Comparison of ENCODE assay signal across 8 cellular contexts in genomic region chr15:73988075-73988969, GRCh38. TPM values are rescaled to one million over a fixed set of nuclear protein-coding genes. Genes with fewer than 3 reads are reported as not detected.
DNase-seq lines count a peak whose midpoint lies in the region; ATAC-seq and TF ChIP-seq lines count a peak whose summit lies in the region.

No MANE protein-coding gene starts in this region.

- DNase-seq in left ventricle myocardium inferior, result no peak
- no peak for DNase-seq in Right ventricle myocardium superior
- peak; percentile 40 for DNase-seq in brain microvascular endothelial cell
- DNase-seq in mesenchymal stem cell, result no peak
- no peak for DNase-seq in uterus
- DNase-seq in NCI-H146 (lab: John Stamatoyannopoulos, UW), result no peak
- DNase-seq in SK-N-DZ (ENCODE audit: low spot score), result no peak

- peak overlapping the region; percentile 81 to 95 for H2BK12ac ChIP-seq in mesenchymal stem cell (ENCODE audit: low read length in 2 of 2)

- H2AFZ ChIP-seq in mesenchymal stem cell (ENCODE audit: low read depth, low read length), result no peak overlapping the region

- H3K36me3 ChIP-seq in left ventricle myocardium inferior (peaks cover 18% of the 10 kb centered on the region), brain microvascular endothelial cell (replicated peaks) (no peaks in the 10 kb centered on the region), mesenchymal stem cell (ENCODE audit: control insufficient read depth in 1 of 2, insufficient read depth in 2 of 2, low read depth in 1 of 2, low read length in 2 of 2) (peaks cover 21 to 31% of the 10 kb centered on the region in 2 experiments), uterus (no peaks in the 10 kb centered on the region)

- peak overlapping the region; percentile 29 for H2BK120ac ChIP-seq in mesenchymal stem cell (ENCODE audit: low read depth, low read length)

- H2BK15ac ChIP-seq in mesenchymal stem cell (ENCODE audit: low read depth, poor library complexity, severe bottlenecking), result peak overlapping the region; percentile 85

- no peak for TF ChIP-seq POLR2A in uterus (IDR thresholded peaks at IDR 0.05)

- intact Hi-C loops in left ventricle myocardium inferior (cut with micrococcal nuclease) (no loop called here), Right ventricle myocardium superior (cut with DNase I) (no loop called here), uterus (cut with DNase I; ENCODE audit: low total_unique reads) (no loop called here)

- WGBS in mesenchymal stem cell, result 96% methylated on average over 18 of the region's 18 CpGs

- peak overlapping the region; percentile 63 to 73 for H3K18ac ChIP-seq in mesenchymal stem cell (ENCODE audit: low read depth in 1 of 2, low read length in 2 of 2)

- H3K79me1 ChIP-seq in mesenchymal stem cell (replicated peaks; ENCODE audit: low read length, poor library complexity, severe bottlenecking), result peaks cover 19% of the 10 kb centered on the region

- H3K4ac ChIP-seq in mesenchymal stem cell (ENCODE audit: low read depth in 1 of 2, low read length in 2 of 2), result peak overlapping the region; percentile 62 to 88

- peak overlapping the region; percentile 79 for H2BK5ac ChIP-seq in mesenchymal stem cell (ENCODE audit: low read depth, low read length, poor library complexity, severe bottlenecking)

- H3K4me2 ChIP-seq in mesenchymal stem cell (ENCODE audit: low read length, poor library complexity, severe bottlenecking), result no peak overlapping the region

- H3K9me3 ChIP-seq in left ventricle myocardium inferior (replicated peaks) (no peaks in the 10 kb centered on the region), mesenchymal stem cell (ENCODE audit: control insufficient read depth, low read length) (no peaks in the 10 kb centered on the region), uterus (no peaks in the 10 kb centered on the region)

- H3K14ac ChIP-seq in mesenchymal stem cell (ENCODE audit: low read length in 2 of 2), result peak overlapping the region in 1 of 2 experiments; percentile 57

- TF ChIP-seq CTCF in left ventricle myocardium inferior (IDR thresholded peaks at IDR 0.05; ENCODE audit: borderline replicate concordance) (no peak), brain microvascular endothelial cell (IDR thresholded peaks at IDR 0.05; ENCODE audit: low read depth, low read length, missing control alignments) (no peak), uterus (IDR thresholded peaks at IDR 0.05) (no peak)

- H4K8ac ChIP-seq in mesenchymal stem cell (ENCODE audit: low read length), result peak overlapping the region; percentile 47

- no peak overlapping the region for H3K23ac ChIP-seq in mesenchymal stem cell (ENCODE audit: low read length in 2 of 2)

- H3K9ac ChIP-seq in mesenchymal stem cell (ENCODE audit: low read length), result peak overlapping the region; percentile 45

- H3K27me3 ChIP-seq in left ventricle myocardium inferior (ENCODE audit: low read depth) (no peaks in the 10 kb centered on the region), brain microvascular endothelial cell (replicated peaks) (no peaks in the 10 kb centered on the region), mesenchymal stem cell (ENCODE audit: control insufficient read depth in 1 of 2, insufficient read depth in 1 of 2, low read length in 2 of 2) (no peaks in the 10 kb centered on the region), uterus (no peaks in the 10 kb centered on the region)

- H3K27ac ChIP-seq in left ventricle myocardium inferior (replicated peaks) (peak overlapping the region; percentile 100), brain microvascular endothelial cell (peak overlapping the region; percentile 78), mesenchymal stem cell (ENCODE audit: low read length, poor library complexity, severe bottlenecking) (peak overlapping the region; percentile 99), uterus (peak overlapping the region; percentile 22 to 77)

- H4K91ac ChIP-seq in mesenchymal stem cell (ENCODE audit: low read length), result peak overlapping the region; percentile 90

- in situ Hi-C loops in brain microvascular endothelial cell (cut with HindIII; ENCODE audit: low pct_ligation_motif_present, low sequenced_read_pairs), result no loop called here

- ATAC-seq in Right ventricle myocardium superior (ENCODE audit: poor library complexity), result no peak
- no peak for ATAC-seq in activated CD4-positive, CD25-positive, alpha-beta regulatory T cell treated with anti-CD3 and anti-CD28 coated beads, Interleukin-2, amount 50 U/mL, for 24 hours

- peaks cover 98% of the 10 kb centered on the region for H3K4me1 ChIP-seq in left ventricle myocardium inferior
- H3K4me1 ChIP-seq in mesenchymal stem cell (ENCODE audit: control insufficient read depth, insufficient read depth, low read depth, low read length), result peaks cover 72% of the 10 kb centered on the region
- H3K4me1 ChIP-seq in uterus, result peaks cover 4 to 11% of the 10 kb centered on the region in 2 donors

- H3K4me3 ChIP-seq in left ventricle myocardium inferior, result no peak overlapping the region
- H3K4me3 ChIP-seq in brain microvascular endothelial cell (ENCODE audit: low read depth, low read length), result no peak overlapping the region
- H3K4me3 ChIP-seq in mesenchymal stem cell (ENCODE audit: insufficient read depth in 1 of 2, low read depth in 1 of 2, low read length in 2 of 2), result no peak overlapping the region
- H3K4me3 ChIP-seq in uterus, result no peak overlapping the region

- peak overlapping the region; percentile 90 for H2AK5ac ChIP-seq in mesenchymal stem cell (ENCODE audit: low read length, severe bottlenecking)

RNA-seq across cellular contexts. Expression of gene STOML1, which starts 3.8 kb away (rescaled TPM):
- 26.1 TPM for total RNA-seq in left ventricle myocardium inferior
- total RNA-seq in Right ventricle myocardium superior, result 26.8 TPM
- 7.8 TPM for polyA plus RNA-seq in mesenchymal stem cell (2013, experiment 1 of 2)
- polyA plus RNA-seq in mesenchymal stem cell (2013, experiment 2 of 2), result 8.5 TPM
- total RNA-seq in uterus, result 10 to 100 TPM in 2 of 4 donors, 1 to 10 TPM in 2; 4.4 to 16.6 (median 8.3) TPM
- polyA plus RNA-seq in SK-N-DZ (2014; cell fraction: cytosol; rRNA removed), result 10.7 and 13.9 TPM in 2 replicates
- polyA plus RNA-seq in SK-N-DZ (2014; cell fraction: nucleus; rRNA removed), result 6.9 and 16.8 TPM in 2 replicates

RNA-seq across cellular contexts. Expression of gene PML, which starts 6.2 kb away (rescaled TPM):
- 19.1 TPM for total RNA-seq in left ventricle myocardium inferior
- total RNA-seq in Right ventricle myocardium superior, result 18.2 TPM
- 49.0 TPM for polyA plus RNA-seq in mesenchymal stem cell (2013, experiment 1 of 2)
- 51.3 TPM for polyA plus RNA-seq in mesenchymal stem cell (2013, experiment 2 of 2)
- 100 to 1,000 TPM in 2 of 4 donors, 10 to 100 TPM in 2; 39.0 to 118 (median 78.3) TPM for total RNA-seq in uterus
- polyA plus RNA-seq in SK-N-DZ (2014; cell fraction: cytosol; rRNA removed), result 9.1 and 14.0 TPM in 2 replicates
- 13.7 and 17.4 TPM in 2 replicates for polyA plus RNA-seq in SK-N-DZ (2014; cell fraction: nucleus; rRNA removed)

Comparison
In these comparisons a context has a peak if more than half of its experiments do, and no peak if none do; other contexts are left out.
1. H3K27ac ChIP-seq: peak in every context shown above with its lines; median percentile 100 in left ventricle myocardium inferior; 99 in mesenchymal stem cell; 78 in brain microvascular endothelial cell; 50 in uterus.